Comparison of ENCODE assay signal across 9 cellular contexts in genomic region chr14:92241966-92242365, GRCh38.
"Had no signal": no experiment of that assay in that cellular context is flagged by ENCODE, and none has a peak within 500 bp of the region (broad histone marks: within the 10 kb centered on the region; RNA-seq: fewer than 3 reads in every experiment).

No MANE protein-coding gene starts in this region.

- H3K4me1 Mint-ChIP-seq: IgD-negative memory B cell had no signal

- H3K27ac Mint-ChIP-seq: HFFc6, IgD-negative memory B cell had no signal

- H3K27ac ChIP-seq: GM23248, HL-60 had no signal

- H3K9me3 ChIP-seq: HAP-1 had no signal

- H3K4me3 Mint-ChIP-seq: HFFc6, IgD-negative memory B cell had no signal

- H3K4me1 ChIP-seq: HAP-1 had no signal

- DNase-seq: GM23248, GOT3, H7, HFFc6 had no signal

- ATAC-seq: HCT116, HepG2 had no signal

- H3K4me3 ChIP-seq: GM23248, HAP-1 had no signal

- H3K9ac ChIP-seq: GM23248 had no signal

- H3K36me3 ChIP-seq: HAP-1 had no signal
